Comparison of ENCODE assay signal across 8 cellular contexts in genomic region chr17:30104575-30105339, GRCh38. TPM values are rescaled to one million over a fixed set of nuclear protein-coding genes. Genes with fewer than 3 reads are reported as not detected.
DNase-seq lines count a peak whose midpoint lies in the region; ATAC-seq and TF ChIP-seq lines count a peak whose summit lies in the region.

No MANE protein-coding gene starts in this region.

- no peaks in the 10 kb centered on the region for H3K36me3 ChIP-seq in SK-N-SH (replicated peaks in 1 of 2; ENCODE audit: control insufficient read depth in 1 of 2, insufficient read depth in 2 of 2, low read length in 1 of 2)
- no peaks in the 10 kb centered on the region for H3K36me3 ChIP-seq in osteoblast (ENCODE audit: insufficient read depth, low read length)
- H3K36me3 ChIP-seq in thoracic aorta: no peaks in the 10 kb centered on the region

- no peaks in the 10 kb centered on the region for H3K9me2 ChIP-seq in SK-N-SH

- peak overlapping the region; percentile 8; the same call in 1 of the 2 replicates for H3K9ac ChIP-seq in SK-N-SH

- no peaks in the 10 kb centered on the region for H3K9me3 ChIP-seq in AG04450 (ENCODE audit: control insufficient read depth, insufficient read depth, low read length)
- no peaks in the 10 kb centered on the region for H3K9me3 ChIP-seq in SK-N-SH
- no peaks in the 10 kb centered on the region for H3K9me3 ChIP-seq in osteoblast (ENCODE audit: low read depth, low read length)
- H3K9me3 ChIP-seq in thoracic aorta: no peaks in the 10 kb centered on the region

- H3K27ac ChIP-seq in AG04450 (ENCODE audit: low read depth, low read length) (no peak overlapping the region), SK-N-SH (ENCODE audit: low read depth in 2 of 2, low read length in 1 of 2) (peak overlapping the region; percentile 17 to 95; a peak in 3 of 4 replicates), osteoblast (ENCODE audit: low read depth, low read length) (peak overlapping the region; percentile 79), thoracic aorta (no peak overlapping the region)

- H3K27me3 ChIP-seq in AG04450 (ENCODE audit: control insufficient read depth, insufficient read depth, low read length) (peaks cover 3% of the 10 kb centered on the region), SK-N-SH (ENCODE audit: insufficient read depth) (no peaks in the 10 kb centered on the region), osteoblast (ENCODE audit: insufficient read depth, low read length) (peaks cover 11% of the 10 kb centered on the region), thoracic aorta (replicated peaks; ENCODE audit: insufficient read depth) (no peaks in the 10 kb centered on the region)

- intact Hi-C loops in Right ventricle myocardium inferior (cut with DNase I): loop anchor here (2.0 to 5.0 kb wide), 2 partner anchors 174 to 233 kb away; no protein-coding TSS in a partner anchor

- CTCF ChIA-PET in AG04450 (lab: Charles Lee): interaction anchor here (0.6 to 7.7 kb wide), 73 partner anchors 9 to 841 kb away, joined by 3 to 178 read pairs (median 4); partner anchors contain the start of genes BLMH, CRLF3, GOSR1 and TMIGD1
- CTCF ChIA-PET in SK-N-SH (lab: Yijun Ruan, JAX): interaction anchor here (0.6 to 4.9 kb wide), 60 partner anchors 10 to 700 kb away, joined by 3 to 68 read pairs (median 4); partner anchors contain the start of genes BLMH, GOSR1, NSRP1 and SLC6A4

- H3K4me2 ChIP-seq in SK-N-SH: peak overlapping the region; percentile 57
- H3K4me2 ChIP-seq in osteoblast (ENCODE audit: insufficient read depth, low read length): peak overlapping the region; percentile 100

- peak overlapping the region; percentile 67 for H2AFZ ChIP-seq in SK-N-SH (ENCODE audit: low read depth)
- peak overlapping the region; percentile 98 for H2AFZ ChIP-seq in osteoblast (ENCODE audit: low read length)

- H3K36me3 Mint-ChIP-seq in activated naive CD4-positive, alpha-beta T cell treated with anti-CD3 and anti-CD28 coated beads, Interleukin-2, amount 50 U/mL, for 72 hours: no peaks in the 10 kb centered on the region

- TF ChIP-seq CTCF in AG04450 (IDR thresholded peaks at IDR 0.05; ENCODE audit: low read depth, low read length) (peak; percentile 94), SK-N-SH (IDR thresholded peaks at IDR 0.05) (peak; percentile 98), osteoblast (IDR thresholded peaks at IDR 0.05; ENCODE audit: extremely low read depth, low read depth, low read length) (peak; percentile 98), thoracic aorta (IDR thresholded peaks at IDR 0.05) (peak; percentile 82)

- DNase-seq in AG04450 (ENCODE audit: low read depth, low spot score) (peak; percentile 41), GM19238 (ENCODE audit: insufficient read length, low spot score) (peak; percentile 45), NAMALWA (ENCODE audit: low spot score) (peak; percentile 92), SK-N-SH (peak; percentile 79), Right ventricle myocardium inferior (ENCODE audit: missing footprints) (peak; percentile 84), osteoblast (ENCODE audit: insufficient read length, low spot score, missing footprints) (peak; percentile 69), thoracic aorta (ENCODE audit: low spot score) (peak; percentile 38)
- peak; percentile 67 to 72 for DNase-seq in activated naive CD4-positive, alpha-beta T cell treated with anti-CD3 and anti-CD28 coated beads, Interleukin-2, amount 50 U/mL, for 72 hours (ENCODE audit: low spot score in 2 of 2)

- H3K4me3 ChIP-seq in AG04450 (ENCODE audit: low read depth, low read length) (peak overlapping the region; percentile 63), SK-N-SH (ENCODE audit: low read depth in 2 of 2, low read length in 1 of 2) (peak overlapping the region; percentile 55 to 62), osteoblast (ENCODE audit: insufficient read depth, low read length) (peak overlapping the region; percentile 84), thoracic aorta (peak overlapping the region; percentile 66)

- POLR2A ChIA-PET in AG04450 (lab: Yijun Ruan, JAX): interaction anchor here (0.8 to 1.2 kb wide), 2 partner anchors 12 to 488 kb away, joined by 4 to 7 read pairs; no protein-coding TSS in a partner anchor
- POLR2A ChIA-PET in SK-N-SH (lab: Yijun Ruan, JAX): interaction anchor here (0.6 to 1.3 kb wide), 8 partner anchors 9 to 327 kb away, joined by 3 to 5 read pairs (median 3); partner anchors contain the start of genes BLMH and SLC6A4

- H4K20me1 ChIP-seq in SK-N-SH (ENCODE audit: insufficient read depth) (no peaks in the 10 kb centered on the region), osteoblast (ENCODE audit: insufficient read depth, low read length) (no peaks in the 10 kb centered on the region)

- ATAC-seq in activated naive CD4-positive, alpha-beta T cell treated with anti-CD3 and anti-CD28 coated beads, Interleukin-2, amount 50 U/mL, for 72 hours: peak; percentile 96 to 98
- peak; percentile 97 for ATAC-seq in Right ventricle myocardium inferior
- peak; percentile 88 for ATAC-seq in thoracic aorta (ENCODE audit: insufficient number of reproducible peaks, low FRiP score, low read depth)

- H3K9me3 Mint-ChIP-seq in activated naive CD4-positive, alpha-beta T cell treated with anti-CD3 and anti-CD28 coated beads, Interleukin-2, amount 50 U/mL, for 72 hours: no peaks in the 10 kb centered on the region

- H3K27ac Mint-ChIP-seq in activated naive CD4-positive, alpha-beta T cell treated with anti-CD3 and anti-CD28 coated beads, Interleukin-2, amount 50 U/mL, for 72 hours: no peak overlapping the region

- H3F3A ChIP-seq in SK-N-SH (replicated peaks; ENCODE audit: insufficient read depth): peaks cover 7% of the 10 kb centered on the region

- 33% methylated on average over 26 of the region's 29 CpGs for WGBS in SK-N-SH (ENCODE audit: low lambda C conversion rate)

- peak; percentile 90 for TF ChIP-seq RAD21 in SK-N-SH (IDR thresholded peaks at IDR 0.05; ENCODE audit: low read length)

- TF ChIP-seq EP300 in SK-N-SH (IDR thresholded peaks at IDR 0.05; ENCODE audit: borderline replicate concordance in 1 of 2, low read depth in 1 of 2, low read length in 1 of 2): peak in 1 of 2 experiments; percentile 49; a peak in 2 of 4 replicates

- peaks cover 0 to 2% of the 10 kb centered on the region in 2 experiments; a peak in 1 of 4 replicates for H3K4me1 ChIP-seq in SK-N-SH (ENCODE audit: control insufficient read depth in 1 of 2, insufficient read depth in 2 of 2, low read depth in 1 of 2, low read length in 1 of 2)
- H3K4me1 ChIP-seq in osteoblast (ENCODE audit: insufficient read depth, low read length): peaks cover 9% of the 10 kb centered on the region
- H3K4me1 ChIP-seq in thoracic aorta (ENCODE audit: control insufficient read depth in 1 of 2, low read depth in 2 of 2): no peaks in the 10 kb centered on the region

- no peaks in the 10 kb centered on the region for H3K79me2 ChIP-seq in SK-N-SH (ENCODE audit: insufficient read depth)
- H3K79me2 ChIP-seq in osteoblast (ENCODE audit: insufficient read depth, low read length): no peaks in the 10 kb centered on the region

TF ChIP-seq in SK-N-SH, 30 proteins besides CTCF, POLR2A, EP300 and RAD21 (continues in another document):
- TF ChIP-seq PBX3 (IDR thresholded peaks at IDR 0.05): no peak
- TF ChIP-seq USF1 (IDR thresholded peaks at IDR 0.05; ENCODE audit: borderline replicate concordance, low read depth): no peak; the same call in 1 of the 2 replicates
- no peak for TF ChIP-seq RXRA (IDR thresholded peaks at IDR 0.05; ENCODE audit: borderline replicate concordance, low read depth)
- peak; percentile 81 for TF ChIP-seq SMC3 (IDR thresholded peaks at IDR 0.05; ENCODE audit: low read depth, low read length)
- TF ChIP-seq JUND (IDR thresholded peaks at IDR 0.05): no peak
- no peak for TF ChIP-seq MEF2A (IDR thresholded peaks at IDR 0.05; ENCODE audit: borderline replicate concordance, low read depth)
- no peak for TF ChIP-seq RFX5 (IDR thresholded peaks at IDR 0.05; ENCODE audit: low read length)
- TF ChIP-seq GATA2 (CRISPR knock-in tag; IDR thresholded peaks at IDR 0.05): peak; percentile 88
- TF ChIP-seq RCOR1 (IDR thresholded peaks at IDR 0.05; ENCODE audit: low read length): 0 out of 2 replicates have a peak, but pooled peaks have one; percentile 12

RNA-seq across cellular contexts. Expression of gene NSRP1, which starts 11.9 kb away (rescaled TPM):
- polyA plus RNA-seq in AG04450 (2011; rRNA removed) (14.8 and 18.6 TPM in 2 replicates), SK-N-SH (2012; rRNA removed) (9.6 and 10.8 TPM in 2 replicates)
- 9.9 and 10.6 TPM in 2 replicates for polyA minus RNA-seq in AG04450 (2011; rRNA and poly(A)+ RNA removed)
- polyA plus RNA-seq in SK-N-SH (2012; cell fraction: cytosol; rRNA removed): 12.3 and 18.5 TPM in 2 replicates
- polyA plus RNA-seq in SK-N-SH (2012; cell fraction: nucleus; rRNA removed): 7.2 and 13.1 TPM in 2 replicates
- total RNA-seq in activated naive CD4-positive, alpha-beta T cell treated with anti-CD3 and anti-CD28 coated beads, Interleukin-2, amount 50 U/mL, for 72 hours: 10 to 100 TPM; 22.0 to 33.6 TPM
- total RNA-seq in Right ventricle myocardium inferior (19.5 TPM), osteoblast (11.2 and 12.7 TPM in 2 replicates), thoracic aorta (10 to 100 TPM; 32.9 to 58.3 TPM)

Comparison
In these comparisons a context has a peak if more than half of its experiments do, and no peak if none do; other contexts are left out.
1. DNase-seq: peak in every context shown above with its lines; median percentile 92 in NAMALWA; 84 in Right ventricle myocardium inferior; 79 in SK-N-SH; 70 in activated naive CD4-positive, alpha-beta T cell treated with anti-CD3 and anti-CD28 coated beads, Interleukin-2, amount 50 U/mL, for 72 hours; 69 in osteoblast; 45 in GM19238; 41 in AG04450; 38 in thoracic aorta.
2. H3K27ac ChIP-seq: peak in SK-N-SH (2 of 2) and osteoblast (single experiment); none in AG04450 (single experiment) and thoracic aorta (0 of 2).
3. Peak in every context shown above with its lines, with median percentiles within 50 percentile points of each other: H3K4me3 ChIP-seq, CTCF ChIP-seq and ATAC-seq.